Comparison of ENCODE assay signal across 11 cellular contexts in the genomic region with DNA sequence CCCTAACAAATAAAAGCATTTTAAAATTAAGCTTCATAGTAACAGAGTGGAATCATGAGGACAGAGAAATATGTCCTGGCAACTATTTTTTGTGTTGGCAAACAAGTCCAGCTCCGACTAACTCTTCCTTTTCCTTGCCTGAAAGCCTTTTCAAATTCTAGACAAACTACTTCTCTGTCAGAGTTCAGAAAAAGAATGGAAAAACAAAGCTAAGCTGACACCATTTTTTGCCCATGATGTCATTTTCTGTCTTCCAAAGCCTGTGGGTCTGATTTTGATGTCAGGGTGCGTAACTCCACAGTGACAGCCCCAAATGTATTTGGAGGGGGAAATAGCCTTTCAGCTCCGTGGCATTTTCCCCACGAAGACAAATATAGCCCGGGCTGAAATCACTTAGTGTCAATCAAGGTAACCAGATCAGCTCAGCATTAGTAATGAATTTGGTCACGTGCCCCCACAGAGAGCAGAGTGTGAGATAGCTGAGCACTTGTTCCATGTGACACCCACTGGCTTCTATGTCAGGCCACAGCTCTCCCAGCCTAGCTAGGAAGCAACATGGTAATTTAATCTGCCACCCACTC.
A peak's percentile ranks its signal among the peaks of the same experiment; 100 is the strongest.
DNase-seq lines count a peak whose midpoint lies in the region; ATAC-seq and TF ChIP-seq lines count a peak whose summit lies in the region.
"Had no signal": no experiment of that assay in that cellular context is flagged by ENCODE, and none has a peak within 500 bp of the region (broad histone marks: within the 10 kb centered on the region; RNA-seq: fewer than 3 reads in every experiment).

No MANE protein-coding gene starts in this region.

- peaks cover 34% of the 10 kb centered on the region for H3K27me3 Mint-ChIP-seq in activated CD8-positive, alpha-beta memory T cell treated with anti-CD3 and anti-CD28 coated beads, Interleukin-2, amount 10 ng/mL, durations not matched to agents 7 days and 5 days
- peaks cover 13% of the 10 kb centered on the region for H3K27me3 Mint-ChIP-seq in activated CD4-positive, alpha-beta memory T cell treated with anti-CD3 and anti-CD28 coated beads for 36 hours

- no peaks in the 10 kb centered on the region for H3K36me3 Mint-ChIP-seq in activated CD8-positive, alpha-beta memory T cell treated with anti-CD3 and anti-CD28 coated beads, Interleukin-2, amount 10 ng/mL, durations not matched to agents 7 days and 5 days
- no peaks in the 10 kb centered on the region for H3K36me3 Mint-ChIP-seq in activated CD4-positive, alpha-beta memory T cell treated with anti-CD3 and anti-CD28 coated beads for 36 hours
- H3K36me3 Mint-ChIP-seq: activated naive CD8-positive, alpha-beta T cell treated with anti-CD3 and anti-CD28 coated beads, Interleukin-2, amount 10 ng/mL, durations not matched to agents 7 days and 5 days; CD14-positive monocyte had no signal

- H3K4me1 Mint-ChIP-seq in activated CD8-positive, alpha-beta memory T cell treated with anti-CD3 and anti-CD28 coated beads, Interleukin-2, amount 10 ng/mL, durations not matched to agents 7 days and 5 days: no peaks in the 10 kb centered on the region
- H3K4me1 Mint-ChIP-seq in activated CD4-positive, alpha-beta memory T cell treated with anti-CD3 and anti-CD28 coated beads for 36 hours (ENCODE audit: low read depth): no peaks in the 10 kb centered on the region
- H3K4me1 Mint-ChIP-seq: activated naive CD8-positive, alpha-beta T cell treated with anti-CD3 and anti-CD28 coated beads, Interleukin-2, amount 10 ng/mL, durations not matched to agents 7 days and 5 days had no signal

- intact Hi-C loops in activated CD4-positive, alpha-beta memory T cell treated with anti-CD3 and anti-CD28 coated beads for 36 hours (cut with micrococcal nuclease): no loop called here

- no peak for TF ChIP-seq CTCF in brain microvascular endothelial cell (IDR thresholded peaks at IDR 0.05; ENCODE audit: low read depth, low read length, missing control alignments)

- CTCF ChIA-PET in activated CD8-positive, alpha-beta memory T cell treated with anti-CD3 and anti-CD28 coated beads, Interleukin-2, amount 10 ng/mL, durations not matched to agents 7 days and 5 days (lab: Charles Lee): no interaction called here
- CTCF ChIA-PET in activated CD4-positive, alpha-beta memory T cell treated with anti-CD3 and anti-CD28 coated beads for 36 hours (lab: Charles Lee): interaction anchor here (0.7 kb wide), 1 partner anchor 78 kb away, joined by 4 read pairs; no protein-coding TSS in a partner anchor

- H3K27ac Mint-ChIP-seq in activated CD8-positive, alpha-beta memory T cell treated with anti-CD3 and anti-CD28 coated beads, Interleukin-2, amount 10 ng/mL, durations not matched to agents 7 days and 5 days: no peak overlapping the region
- H3K27ac Mint-ChIP-seq in activated CD4-positive, alpha-beta memory T cell treated with anti-CD3 and anti-CD28 coated beads for 36 hours: no peak overlapping the region
- H3K27ac Mint-ChIP-seq: activated naive CD8-positive, alpha-beta T cell treated with anti-CD3 and anti-CD28 coated beads, Interleukin-2, amount 10 ng/mL, durations not matched to agents 7 days and 5 days had no signal

- H3K36me3 ChIP-seq in brain microvascular endothelial cell (replicated peaks): no peaks in the 10 kb centered on the region
- H3K36me3 ChIP-seq: upper lobe of left lung had no signal

- peak overlapping the region; percentile 73 for H3K27ac ChIP-seq in brain microvascular endothelial cell
- H3K27ac ChIP-seq: upper lobe of left lung had no signal

- POLR2A ChIA-PET in activated CD4-positive, alpha-beta memory T cell treated with anti-CD3 and anti-CD28 coated beads for 36 hours (lab: Charles Lee): no interaction called here

- in situ Hi-C loops in brain microvascular endothelial cell (cut with HindIII; ENCODE audit: low pct_ligation_motif_present, low sequenced_read_pairs): no loop called here

- peak; percentile 73 for DNase-seq in Ammon's horn (ENCODE audit: low spot score)
- DNase-seq in NCI-H2107 treated with DMSO at 0.1 percent for 48 hours (lab: John Stamatoyannopoulos, UW; ENCODE audit: unreplicated experiment): peak; percentile 82
- DNase-seq in brain microvascular endothelial cell: peak; percentile 57
- peak; percentile 35 to 36 for DNase-seq in lung microvascular endothelial cell (ENCODE audit: low read depth in 2 of 2)
- DNase-seq in activated CD8-positive, alpha-beta memory T cell treated with anti-CD3 and anti-CD28 coated beads, Interleukin-2, amount 10 ng/mL, durations not matched to agents 7 days and 5 days: no peak
- no peak for DNase-seq in activated CD4-positive, alpha-beta T cell treated with anti-CD3 and anti-CD28 coated beads for 1 hour
- DNase-seq in activated CD4-positive, alpha-beta memory T cell treated with anti-CD3 and anti-CD28 coated beads for 36 hours: no peak
- DNase-seq: activated naive CD8-positive, alpha-beta T cell treated with anti-CD3 and anti-CD28 coated beads, Interleukin-2, amount 10 ng/mL, durations not matched to agents 7 days and 5 days; upper lobe of left lung had no signal

- no peaks in the 10 kb centered on the region for H3K27me3 ChIP-seq in brain microvascular endothelial cell (replicated peaks)
- H3K27me3 ChIP-seq: upper lobe of left lung had no signal

- H3K4me3 Mint-ChIP-seq in activated CD8-positive, alpha-beta memory T cell treated with anti-CD3 and anti-CD28 coated beads, Interleukin-2, amount 10 ng/mL, durations not matched to agents 7 days and 5 days: no peak overlapping the region
- H3K4me3 Mint-ChIP-seq in activated CD4-positive, alpha-beta memory T cell treated with anti-CD3 and anti-CD28 coated beads for 36 hours: no peak overlapping the region
- H3K4me3 Mint-ChIP-seq: activated naive CD8-positive, alpha-beta T cell treated with anti-CD3 and anti-CD28 coated beads, Interleukin-2, amount 10 ng/mL, durations not matched to agents 7 days and 5 days; CD14-positive monocyte had no signal

- H3K9me3 Mint-ChIP-seq in activated CD8-positive, alpha-beta memory T cell treated with anti-CD3 and anti-CD28 coated beads, Interleukin-2, amount 10 ng/mL, durations not matched to agents 7 days and 5 days (ENCODE audit: low read depth): no peaks in the 10 kb centered on the region
- no peaks in the 10 kb centered on the region for H3K9me3 Mint-ChIP-seq in activated CD4-positive, alpha-beta memory T cell treated with anti-CD3 and anti-CD28 coated beads for 36 hours
- H3K9me3 Mint-ChIP-seq: activated naive CD8-positive, alpha-beta T cell treated with anti-CD3 and anti-CD28 coated beads, Interleukin-2, amount 10 ng/mL, durations not matched to agents 7 days and 5 days; CD14-positive monocyte had no signal

- H3K4me3 ChIP-seq in brain microvascular endothelial cell (ENCODE audit: low read depth, low read length): no peak overlapping the region
- H3K4me3 ChIP-seq: upper lobe of left lung had no signal

- no peak for ATAC-seq in activated CD8-positive, alpha-beta memory T cell treated with anti-CD3 and anti-CD28 coated beads, Interleukin-2, amount 10 ng/mL, durations not matched to agents 7 days and 5 days
- no peak for ATAC-seq in GM19467 (IDR thresholded peaks at IDR 0.05; ENCODE audit: unreplicated experiment)

Comparison
In these comparisons a context has a peak if more than half of its experiments do, and no peak if none do; other contexts are left out.
1. DNase-seq: peak in Ammon's horn (single experiment), NCI-H2107 treated with DMSO at 0.1 percent for 48 hours (single experiment), brain microvascular endothelial cell (single experiment) and lung microvascular endothelial cell (2 of 2); none in activated CD8-positive, alpha-beta memory T cell treated with anti-CD3 and anti-CD28 coated beads, Interleukin-2, amount 10 ng/mL, durations not matched to agents 7 days and 5 days (single experiment), activated CD4-positive, alpha-beta T cell treated with anti-CD3 and anti-CD28 coated beads for 1 hour (single experiment) and activated CD4-positive, alpha-beta memory T cell treated with anti-CD3 and anti-CD28 coated beads for 36 hours (single experiment).